ENCODE assay signal across 15 cellular contexts in the genomic region with DNA sequence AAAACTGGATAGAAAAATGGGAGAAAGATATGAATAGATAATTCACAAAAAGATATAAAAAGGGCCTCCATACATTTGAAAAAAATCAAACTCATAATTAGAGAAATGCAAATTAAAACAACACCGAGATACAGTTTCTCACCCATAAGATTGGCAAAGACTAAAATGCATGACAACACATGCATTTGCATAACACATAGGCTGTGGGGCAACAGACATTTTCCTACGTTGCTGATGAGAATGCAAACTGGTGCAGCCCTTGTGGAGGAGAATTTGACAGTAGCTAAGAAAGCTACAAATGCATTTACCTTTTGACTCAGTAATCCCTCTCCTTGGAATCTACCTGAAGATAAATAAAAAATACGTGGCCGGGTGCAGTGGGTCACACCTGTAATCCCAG. TPM values are rescaled to one million over a fixed set of nuclear protein-coding genes. Genes with fewer than 3 reads are reported as not detected.
A peak's percentile ranks its signal among the peaks of the same experiment; 100 is the strongest.
DNase-seq lines count a peak whose midpoint lies in the region; ATAC-seq and TF ChIP-seq lines count a peak whose summit lies in the region.
"Had no signal": no experiment of that assay in that cellular context is flagged by ENCODE, and none has a peak within 500 bp of the region (broad histone marks: within the 10 kb centered on the region; RNA-seq: fewer than 3 reads in every experiment).

No MANE protein-coding gene starts in this region.

- no peaks in the 10 kb centered on the region for H3K9me3 ChIP-seq in DOHH2 (ENCODE audit: control insufficient read depth, insufficient read depth, low read length)
- no peaks in the 10 kb centered on the region for H3K9me3 ChIP-seq in HUES48 (ENCODE audit: control insufficient read depth, insufficient read depth, low read length)
- H3K9me3 ChIP-seq in NT2/D1 (ENCODE audit: insufficient read depth, low read length): no peaks in the 10 kb centered on the region
- H3K9me3 ChIP-seq in effector memory CD4-positive, alpha-beta T cell (ENCODE audit: control insufficient read depth, low read length): no peaks in the 10 kb centered on the region

- H3K9ac ChIP-seq in HUES48 (ENCODE audit: low read depth, low read length) (no peak overlapping the region), NT2/D1 (ENCODE audit: insufficient read length, low read depth) (no peak overlapping the region)

- no peaks in the 10 kb centered on the region for H3F3A ChIP-seq in DOHH2 (ENCODE audit: control insufficient read depth, insufficient read depth)

- H3K36me3 ChIP-seq in DOHH2 (ENCODE audit: control insufficient read depth, low read length) (no peaks in the 10 kb centered on the region), HUES48 (ENCODE audit: control insufficient read depth, insufficient read depth, low read length) (no peaks in the 10 kb centered on the region), NT2/D1 (ENCODE audit: insufficient read depth, insufficient read length, low read length) (no peaks in the 10 kb centered on the region)
- H3K36me3 ChIP-seq in effector memory CD4-positive, alpha-beta T cell (ENCODE audit: control insufficient read depth, insufficient read depth, low read length): no peaks in the 10 kb centered on the region

- H4K20me1 ChIP-seq in DOHH2 (ENCODE audit: control insufficient read depth, insufficient read depth, low read depth, low read length): no peaks in the 10 kb centered on the region

- peak overlapping the region; percentile 11; the same call in 1 of the 2 replicates for H3K4me3 ChIP-seq in DOHH2 (ENCODE audit: low read length)
- H3K4me3 ChIP-seq in HUES48 (ENCODE audit: low read depth, low read length): no peak overlapping the region
- H3K4me3 ChIP-seq in NT2/D1 (ENCODE audit: insufficient read length, low read depth): no peak overlapping the region
- no peak overlapping the region for H3K4me3 ChIP-seq in effector memory CD4-positive, alpha-beta T cell (ENCODE audit: insufficient read depth, low read depth, low read length, poor library complexity, severe bottlenecking)

- peak overlapping the region; percentile 31 for H3K4me2 ChIP-seq in DOHH2 (ENCODE audit: low read length)

- H3K27ac ChIP-seq in DOHH2 (ENCODE audit: low read depth, low read length) (no peak overlapping the region), HUES48 (ENCODE audit: low read depth, low read length) (peak overlapping the region; percentile 35)
- H3K27ac ChIP-seq in effector memory CD4-positive, alpha-beta T cell (ENCODE audit: insufficient read depth, low read length, poor library complexity, severe bottlenecking): no peak overlapping the region
- H3K27ac ChIP-seq: 22Rv1 had no signal

- H3K4me1 ChIP-seq in DOHH2 (ENCODE audit: control insufficient read depth, low read length): peaks cover 13% of the 10 kb centered on the region
- peaks cover 18% of the 10 kb centered on the region for H3K4me1 ChIP-seq in HUES48 (ENCODE audit: control insufficient read depth, insufficient read depth, low read length)
- H3K4me1 ChIP-seq in NT2/D1 (ENCODE audit: insufficient read depth, insufficient read length): no peaks in the 10 kb centered on the region
- no peaks in the 10 kb centered on the region for H3K4me1 ChIP-seq in effector memory CD4-positive, alpha-beta T cell (ENCODE audit: control insufficient read depth, insufficient read depth, low read length, poor library complexity, severe bottlenecking)

- H3K79me2 ChIP-seq in DOHH2 (ENCODE audit: control insufficient read depth, low read length): no peaks in the 10 kb centered on the region

- no peaks in the 10 kb centered on the region for H3K9me2 ChIP-seq in DOHH2 (replicated peaks; ENCODE audit: control insufficient read depth, low read length)

- DNase-seq in NT2/D1 (ENCODE audit: low read depth, low spot score): peak; percentile 30
- DNase-seq in germinal center (ENCODE audit: low spot score): peak; percentile 54
- DNase-seq in SKM-1 (lab: John Stamatoyannopoulos, UW; ENCODE audit: unreplicated experiment): no peak
- no peak for DNase-seq in NCI-H1092 treated with DMSO at 0.1 percent for 48 hours (lab: John Stamatoyannopoulos, UW)
- no peak for DNase-seq in left lobe of liver (ENCODE audit: low spot score)
- no peak for DNase-seq in effector memory CD4-positive, alpha-beta T cell
- DNase-seq: CD8-positive, alpha-beta T cell; COR-L47; DND-41; GF-D8; IMR-90 had no signal

- H3K27me3 ChIP-seq in DOHH2 (ENCODE audit: control insufficient read depth, low read length): peaks cover 4% of the 10 kb centered on the region
- H3K27me3 ChIP-seq in HUES48 (ENCODE audit: control insufficient read depth, insufficient read depth, low read length): no peaks in the 10 kb centered on the region
- H3K27me3 ChIP-seq in NT2/D1 (ENCODE audit: insufficient read depth, insufficient read length): no peaks in the 10 kb centered on the region
- no peaks in the 10 kb centered on the region for H3K27me3 ChIP-seq in effector memory CD4-positive, alpha-beta T cell (replicated peaks; ENCODE audit: control insufficient read depth, insufficient read depth, low read length, poor library complexity, severe bottlenecking)

- no peak for ATAC-seq in left lobe of liver
- ATAC-seq: CD8-positive, alpha-beta T cell had no signal

- no peak for TF ChIP-seq CTCF in DOHH2 (IDR thresholded peaks at IDR 0.05; ENCODE audit: low read depth, low read length, poor library complexity, severe bottlenecking)

RNA-seq across cellular contexts. Expression of a gene that starts 11.4 kb away (rescaled TPM):
- 7.2 TPM for total RNA-seq in left lobe of liver

RNA-seq across cellular contexts. Expression of a gene that starts 26.0 kb away (rescaled TPM):
- total RNA-seq in left lobe of liver: 0.65 TPM
- total RNA-seq: A673; CD8-positive, alpha-beta T cell; IMR-90 had no signal

RNA-seq across cellular contexts. Expression of a gene that starts 56.3 kb away (rescaled TPM):
- total RNA-seq in left lobe of liver: 414 TPM

Comparison
In these comparisons a context has a peak if more than half of its experiments do, and no peak if none do; other contexts are left out.
1. DNase-seq: peak in NT2/D1 (single experiment) and germinal center (single experiment); none in SKM-1 (single experiment), NCI-H1092 treated with DMSO at 0.1 percent for 48 hours (single experiment), left lobe of liver (single experiment) and effector memory CD4-positive, alpha-beta T cell (0 of 3).